ENCODE assay signal across 14 cellular contexts in genomic region chr16:23924138-23924537, GRCh38.
DNase-seq lines count a peak whose midpoint lies in the region; ATAC-seq and TF ChIP-seq lines count a peak whose summit lies in the region.
"Had no signal": no experiment of that assay in that cellular context is flagged by ENCODE, and none has a peak within 500 bp of the region (broad histone marks: within the 10 kb centered on the region; RNA-seq: fewer than 3 reads in every experiment).

No MANE protein-coding gene starts in this region.

- peak; percentile 37 for DNase-seq in GDM1 (lab: John Stamatoyannopoulos, UW)
- DNase-seq in NB4 (ENCODE audit: low read depth): peak; percentile 49
- peak; percentile 32 for DNase-seq in kidney tubule cell (ENCODE audit: low spot score)
- no peak for DNase-seq in posterior cingulate gyrus
- no peak for DNase-seq in T-cell
- DNase-seq: activated CD4-positive, CD25-positive, alpha-beta regulatory T cell; CD8-positive, alpha-beta memory T cell; left cardiac atrium; MG63; SK-N-SH had no signal

- H3K27me3 Mint-ChIP-seq in T-cell: no peaks in the 10 kb centered on the region
- H3K27me3 Mint-ChIP-seq: CD8-positive, alpha-beta memory T cell had no signal

- no peak overlapping the region for H3K4me3 ChIP-seq in NB4 (ENCODE audit: low read depth, low read length)
- H3K4me3 ChIP-seq: HAP-1, hepatocyte, MG63 had no signal

- TF ChIP-seq POLR2A in NB4 (IDR thresholded peaks at IDR 0.05; ENCODE audit: extremely low read depth, insufficient read length): no peak

- no peak for TF ChIP-seq CTCF in NB4 (IDR thresholded peaks at IDR 0.05; ENCODE audit: low read depth, low read length)

- H3K4me3 Mint-ChIP-seq in T-cell: no peak overlapping the region

- intact Hi-C loops in posterior cingulate gyrus (cut with DNase I): no loop called here

- H3K9me3 Mint-ChIP-seq in T-cell: no peaks in the 10 kb centered on the region
- H3K9me3 Mint-ChIP-seq: CD8-positive, alpha-beta memory T cell had no signal

- POLR2A ChIA-PET in T-cell (lab: Charles Lee): no interaction called here

- ATAC-seq in GM18868 (IDR thresholded peaks at IDR 0.05; ENCODE audit: unreplicated experiment) (peak; percentile 63), SK-N-SH treated with all-trans-retinoic acid at 6 μM for 48 hours (no peak), T-cell (replicated peaks in 1 of 4) (no peak)
- ATAC-seq: left cardiac atrium had no signal

- peaks cover 45% of the 10 kb centered on the region for H3K36me3 Mint-ChIP-seq in T-cell

- peaks cover 56 to 66% (median 64%) of the 10 kb centered on the region in 3 donors for H3K4me1 Mint-ChIP-seq in T-cell

- CTCF ChIA-PET in T-cell (lab: Charles Lee): no interaction called here

- no peak overlapping the region for H3K27ac Mint-ChIP-seq in T-cell

TF ChIP-seq in SK-N-SH treated with all-trans-retinoic acid at 6 μM for 48 hours, 23 proteins besides CTCF, POLR2A, EP300 and RAD21:
- no peak for TF ChIP-seq TSHZ2 (CRISPR knock-in tag; IDR thresholded peaks at IDR 0.05)
- no peak for TF ChIP-seq GLIS3 (CRISPR knock-in tag; IDR thresholded peaks at IDR 0.05)
- TF ChIP-seq CSDC2 (CRISPR knock-in tag; IDR thresholded peaks at IDR 0.05): no peak
- TF ChIP-seq ZFP3 (CRISPR knock-in tag; IDR thresholded peaks at IDR 0.05): no peak
- no peak for TF ChIP-seq TOX (CRISPR knock-in tag; IDR thresholded peaks at IDR 0.05; ENCODE audit: borderline replicate concordance)
- TF ChIP-seq ZNF70 (CRISPR knock-in tag; IDR thresholded peaks at IDR 0.05): no peak

Comparison
In these comparisons a context has a peak if more than half of its experiments do, and no peak if none do; other contexts are left out.
1. DNase-seq: peak in GDM1 (single experiment), NB4 (single experiment) and kidney tubule cell (single experiment); none in posterior cingulate gyrus (0 of 10) and T-cell (0 of 34).